Comparison of ENCODE assay signal across 8 cellular contexts in the genomic region with DNA sequence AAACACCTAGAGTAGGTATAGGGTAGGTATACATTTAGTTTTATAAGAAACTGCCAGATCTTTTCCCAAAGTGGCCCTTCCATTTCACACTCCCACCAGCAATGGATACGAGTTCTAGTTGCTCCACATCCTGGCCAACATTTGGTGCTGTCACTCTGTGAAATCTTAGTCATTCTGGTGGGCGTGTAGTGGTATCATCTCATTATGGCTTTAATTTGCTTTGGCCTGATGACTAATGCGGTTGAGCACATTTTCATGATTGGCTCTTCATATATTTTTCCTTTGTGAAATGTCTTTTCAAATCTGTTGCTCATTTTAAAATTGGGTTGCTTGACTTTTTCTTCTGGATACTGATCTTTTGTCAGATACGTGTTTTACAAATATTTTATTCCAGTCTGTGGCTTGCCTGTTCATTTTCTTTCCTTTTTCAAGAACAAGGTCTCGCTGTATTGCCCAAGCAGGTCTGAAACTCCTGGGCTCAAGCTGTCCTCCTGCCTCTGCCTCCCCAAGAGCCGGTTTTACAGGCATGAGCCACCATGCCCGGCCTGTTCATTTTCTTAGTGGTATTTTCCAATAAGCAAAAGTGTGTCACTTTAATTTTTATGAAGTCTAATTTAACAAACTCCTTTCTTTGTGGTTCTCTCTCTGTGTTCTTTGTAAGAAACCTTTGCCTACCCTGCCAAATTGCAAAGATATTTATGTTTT.
A peak's percentile ranks its signal among the peaks of the same experiment; 100 is the strongest.
DNase-seq lines count a peak whose midpoint lies in the region; ATAC-seq, FAIRE-seq and TF ChIP-seq lines count a peak whose summit lies in the region.

No MANE protein-coding gene starts in this region.

- H3K27me3 ChIP-seq in K562 (ENCODE audit: control insufficient read depth in 2 of 2, insufficient read depth in 2 of 2, low read length in 2 of 2) = no peaks in the 10 kb centered on the region

- POLR2A ChIA-PET in K562 (lab: Yijun Ruan, JAX) = interaction anchor here (0.5 to 2.2 kb wide), 3 partner anchors 10 to 24 kb away, joined by 3 to 11 read pairs (median 3); no protein-coding TSS in a partner anchor

- no TSS peak for BruUV-seq in Calu3 (replicated peaks; lab: Mats Ljungman, UMichigan)
- no TSS peak for BruUV-seq in K562 (replicated peaks; lab: Mats Ljungman, UMichigan)

- no peak for TF ChIP-seq POLR2A in K562 (conservative IDR thresholded peaks at IDR 0.05)

- CTCF ChIA-PET in Calu3 (lab: Charles Lee) (interaction anchor here (1.3 kb wide), 1 partner anchor 162 kb away, joined by 4 read pairs; no protein-coding TSS in a partner anchor), K562 (lab: Yijun Ruan, JAX; ENCODE audit: low intra/inter-chr PET ratio) (interaction anchor here (2.8 kb wide), 1 partner anchor 162 kb away, joined by 43 read pairs; no protein-coding TSS in a partner anchor)

- TF ChIP-seq EP300 in K562 (IDR thresholded peaks at IDR 0.05; ENCODE audit: low read length) = peak; percentile 10; the same call in 1 of the 2 replicates

- 66% methylated on average over 7 of the region's 7 CpGs for WGBS in K562 (ENCODE audit: insufficient coverage, low coverage, missing lambda C conversion rate)

- H3K9me3 ChIP-seq in K562 (replicated peaks; ENCODE audit: control insufficient read depth, insufficient read depth, low read depth, low read length) = peaks cover 4% of the 10 kb centered on the region; the same call in 1 of the 2 replicates

- H3K79me2 ChIP-seq in K562 (ENCODE audit: control insufficient read depth, insufficient read depth, low read length) = peaks cover 78% of the 10 kb centered on the region

- ATAC-seq in K562 (peak; percentile 43; the same call in 2 of the 3 replicates), HG02973 (IDR thresholded peaks at IDR 0.05; ENCODE audit: unreplicated experiment) (no peak), HG03175 (IDR thresholded peaks at IDR 0.05; ENCODE audit: unreplicated experiment) (no peak)

- in situ Hi-C loops in K562 (cut with MboI) = loop anchor here (5.0 kb wide), 1 partner anchor 169 kb away; no protein-coding TSS in a partner anchor

- H3K27ac Mint-ChIP-seq in Calu3 (ENCODE audit: unreplicated experiment) = peak overlapping the region; percentile 77

- TF ChIP-seq CTCF in Calu3 (IDR thresholded peaks at IDR 0.05; ENCODE audit: unreplicated experiment) (no peak), K562 (IDR thresholded peaks at IDR 0.05 in 2 of 3, conservative IDR thresholded peaks at IDR 0.05 in 1 of 3; ENCODE audit: insufficient read depth in 2 of 3, low read depth in 1 of 3, low read length in 3 of 3) (no peak)

- peaks cover 0 to 26% of the 10 kb centered on the region in 2 experiments; a peak in 3 of 5 replicates for H3K4me1 ChIP-seq in K562 (replicated peaks in 1 of 2; ENCODE audit: control insufficient read depth in 2 of 2, insufficient read depth in 2 of 2, low read length in 2 of 2)

- H3K9me3 Mint-ChIP-seq in Calu3 (ENCODE audit: low read depth, unreplicated experiment) = no peaks in the 10 kb centered on the region

- no peak overlapping the region for H3K9ac ChIP-seq in K562 (ENCODE audit: insufficient read depth in 1 of 2, low read depth in 2 of 2, low read length in 2 of 2)

- H3K4me2 ChIP-seq in K562 (ENCODE audit: insufficient read depth, low read length) = no peak overlapping the region

- no peak overlapping the region for H2AFZ ChIP-seq in K562 (ENCODE audit: low read depth, low read length)

- H3K27me3 Mint-ChIP-seq in Calu3 (ENCODE audit: unreplicated experiment) = no peaks in the 10 kb centered on the region

- peaks cover 51% of the 10 kb centered on the region for H3K4me1 Mint-ChIP-seq in Calu3 (ENCODE audit: low read depth, unreplicated experiment)

- no peaks in the 10 kb centered on the region for H3K36me3 ChIP-seq in K562 (ENCODE audit: control insufficient read depth, insufficient read depth, low read length)

- H3K4me3 Mint-ChIP-seq in Calu3 (ENCODE audit: low read depth, unreplicated experiment) = peak overlapping the region; percentile 66

- H3K27ac ChIP-seq in K562 (ENCODE audit: extremely low read depth, low read depth, low read length) = peak overlapping the region; percentile 45; the same call in 1 of the 3 replicates

- intact Hi-C loops in Calu3 (cut with micrococcal nuclease; ENCODE audit: unreplicated experiment) = loop anchor here (5.0 to 10.0 kb wide), 2 partner anchors 122 to 164 kb away; no protein-coding TSS in a partner anchor
- intact Hi-C loops in K562 (cut with micrococcal nuclease) = loop anchor here (5.0 kb wide), 2 partner anchors 39 to 94 kb away; no protein-coding TSS in a partner anchor

- no peaks in the 10 kb centered on the region for H3K9me1 ChIP-seq in K562 (ENCODE audit: control insufficient read depth, insufficient read depth, low read length)

- TF ChIP-seq RAD21 in K562 (CRISPR knock-in tag; conservative IDR thresholded peaks at IDR 0.05 in 1 of 2, IDR thresholded peaks at IDR 0.05 in 1 of 2) = no peak

- H3K36me3 Mint-ChIP-seq in Calu3 (ENCODE audit: insufficient read depth, unreplicated experiment) = peaks cover 41% of the 10 kb centered on the region

- no peak for DNase-seq in Calu3
- DNase-seq in NOMO-1 treated with DMSO at 0.1 percent for 48 hours (lab: John Stamatoyannopoulos, UW; ENCODE audit: unreplicated experiment) = peak; percentile 39
- DNase-seq in K562 (ENCODE audit: extremely low read depth in 1 of 4, low spot score in 3 of 4) = peak; percentile 38 to 62 (median 44)
- peak; percentile 35 for DNase-seq in occipital lobe (lab: John Stamatoyannopoulos, UW)
- no peak for DNase-seq in NCI-H2196 (lab: John Stamatoyannopoulos, UW; ENCODE audit: unreplicated experiment)
- no peak for DNase-seq in T-helper 9 cell

- H4K20me1 ChIP-seq in K562 (replicated peaks; ENCODE audit: control insufficient read depth, insufficient read depth, low read length) = peaks cover 27% of the 10 kb centered on the region

- H3K4me3 ChIP-seq in K562 = no peak overlapping the region

- peak; percentile 75 for FAIRE-seq in K562 (lab: Jason Lieb, UNC)

TF ChIP-seq in K562, 482 proteins besides CTCF, POLR2A, EP300 and RAD21 (continues in another document):
- TF ChIP-seq FOXJ3 (CRISPR knock-in tag; IDR thresholded peaks at IDR 0.05) (no peak), TBL1XR1 (IDR thresholded peaks at IDR 0.05; ENCODE audit: low read length in 2 of 2) (no peak), FOS (IDR thresholded peaks at IDR 0.05; ENCODE audit: extremely low read depth, insufficient read length) (no peak), GTF2F1 (IDR thresholded peaks at IDR 0.05; ENCODE audit: low read depth, low read length) (no peak), RBM14 (IDR thresholded peaks at IDR 0.05; ENCODE audit: borderline replicate concordance, insufficient read depth, low read depth, low read length) (no peak), MAFK (IDR thresholded peaks at IDR 0.05; ENCODE audit: low read length) (peak; percentile 32; the same call in 1 of the 2 replicates), RBM25 (IDR thresholded peaks at IDR 0.05; ENCODE audit: low read depth, low read length, severe bottlenecking) (no peak), ZNF3 (CRISPR knock-in tag; IDR thresholded peaks at IDR 0.05) (no peak), SMC3 (conservative IDR thresholded peaks at IDR 0.05; ENCODE audit: insufficient read depth, low read depth, low read length) (no peak), RB1 (IDR thresholded peaks at IDR 0.05; ENCODE audit: low read depth) (no peak), ZFP30 (CRISPR knock-in tag; IDR thresholded peaks at IDR 0.05; ENCODE audit: borderline replicate concordance) (no peak), EP400 (IDR thresholded peaks at IDR 0.05) (no peak), FOSL1 (tag; conservative IDR thresholded peaks at IDR 0.05) (peak; percentile 65; the same call in 1 of the 2 replicates), MED1 (CRISPR knock-in tag; IDR thresholded peaks at IDR 0.05; ENCODE audit: borderline replicate concordance) (no peak), ZNF408 (CRISPR knock-in tag; IDR thresholded peaks at IDR 0.05; ENCODE audit: low read depth) (no peak), ARHGAP35 (IDR thresholded peaks at IDR 0.05; ENCODE audit: partially characterized antibody) (no peak), ZEB2 (IDR thresholded peaks at IDR 0.05) (no peak), DPF2 (IDR thresholded peaks at IDR 0.05) (peak; percentile 69)
- TF ChIP-seq, protein P1, sequence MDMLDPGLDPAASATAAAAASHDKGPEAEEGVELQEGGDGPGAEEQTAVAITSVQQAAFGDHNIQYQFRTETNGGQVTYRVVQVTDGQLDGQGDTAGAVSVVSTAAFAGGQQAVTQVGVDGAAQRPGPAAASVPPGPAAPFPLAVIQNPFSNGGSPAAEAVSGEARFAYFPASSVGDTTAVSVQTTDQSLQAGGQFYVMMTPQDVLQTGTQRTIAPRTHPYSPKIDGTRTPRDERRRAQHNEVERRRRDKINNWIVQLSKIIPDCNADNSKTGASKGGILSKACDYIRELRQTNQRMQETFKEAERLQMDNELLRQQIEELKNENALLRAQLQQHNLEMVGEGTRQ (CRISPR knock-in tag; IDR thresholded peaks at IDR 0.05) = no peak
- TF ChIP-seq, protein P2, sequence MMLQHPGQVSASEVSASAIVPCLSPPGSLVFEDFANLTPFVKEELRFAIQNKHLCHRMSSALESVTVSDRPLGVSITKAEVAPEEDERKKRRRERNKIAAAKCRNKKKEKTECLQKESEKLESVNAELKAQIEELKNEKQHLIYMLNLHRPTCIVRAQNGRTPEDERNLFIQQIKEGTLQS (IDR thresholded peaks at IDR 0.05) = peak; percentile 84
- TF ChIP-seq, protein P2 (CRISPR knock-in tag; conservative IDR thresholded peaks at IDR 0.05) = no peak
- TF ChIP-seq, protein P3, sequence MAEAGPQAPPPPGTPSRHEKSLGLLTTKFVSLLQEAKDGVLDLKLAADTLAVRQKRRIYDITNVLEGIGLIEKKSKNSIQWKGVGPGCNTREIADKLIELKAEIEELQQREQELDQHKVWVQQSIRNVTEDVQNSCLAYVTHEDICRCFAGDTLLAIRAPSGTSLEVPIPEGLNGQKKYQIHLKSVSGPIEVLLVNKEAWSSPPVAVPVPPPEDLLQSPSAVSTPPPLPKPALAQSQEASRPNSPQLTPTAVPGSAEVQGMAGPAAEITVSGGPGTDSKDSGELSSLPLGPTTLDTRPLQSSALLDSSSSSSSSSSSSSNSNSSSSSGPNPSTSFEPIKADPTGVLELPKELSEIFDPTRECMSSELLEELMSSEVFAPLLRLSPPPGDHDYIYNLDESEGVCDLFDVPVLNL (CRISPR knock-in tag; IDR thresholded peaks at IDR 0.05; ENCODE audit: low read depth) = no peak

Comparison
In these comparisons a context has a peak if more than half of its experiments do, and no peak if none do; other contexts are left out.
1. DNase-seq: peak in NOMO-1 treated with DMSO at 0.1 percent for 48 hours (single experiment), K562 (4 of 4) and occipital lobe (single experiment); none in Calu3 (single experiment), NCI-H2196 (single experiment) and T-helper 9 cell (single experiment).